16 cellular contexts compared by ENCODE assay signal in genomic region chr16:57976331-57976796, GRCh38. TPM values are rescaled to one million over a fixed set of nuclear protein-coding genes. Genes with fewer than 3 reads are reported as not detected.
DNase-seq lines count a peak whose midpoint lies in the region; ATAC-seq, FAIRE-seq and TF ChIP-seq lines count a peak whose summit lies in the region.
"Had no signal": no experiment of that assay in that cellular context is flagged by ENCODE, and none has a peak within 500 bp of the region (broad histone marks: within the 10 kb centered on the region; RNA-seq: fewer than 3 reads in every experiment).

No MANE protein-coding gene starts in this region.

- no TSS peak for BruUV-seq in HepG2 (replicated peaks; lab: Mats Ljungman, UMichigan)

- CTCF ChIA-PET in HepG2 (lab: Yijun Ruan, JAX; ENCODE audit: low intra/inter-chr PET ratio, low total read pairs) = no interaction called here

- FAIRE-seq in HepG2 (lab: Jason Lieb, UNC) = no peak
- FAIRE-seq: colon had no signal

- intact Hi-C loops in Right ventricle myocardium superior (cut with DNase I) (no loop called here), cardiac septum (cut with DNase I) (no loop called here), HepG2 (cut with micrococcal nuclease; ENCODE audit: unreplicated experiment) (no loop called here), upper lobe of right lung (cut with DNase I) (no loop called here), lower leg skin (cut with DNase I; ENCODE audit: low total_unique reads) (no loop called here)

- H3K36me3 ChIP-seq in endocrine pancreas (ENCODE audit: control insufficient read depth, insufficient read depth, low read length) (no peaks in the 10 kb centered on the region), HepG2 (replicated peaks in 1 of 2; ENCODE audit: control insufficient read depth in 1 of 2, insufficient read depth in 2 of 2, low read length in 2 of 2) (no peaks in the 10 kb centered on the region), upper lobe of right lung (no peaks in the 10 kb centered on the region)
- H3K36me3 ChIP-seq: sigmoid colon, SJCRH30, transverse colon had no signal

- H3K27ac ChIP-seq in HepG2 (ENCODE audit: extremely low read length, insufficient read depth, low read length) (no peak overlapping the region), upper lobe of right lung (no peak overlapping the region)
- H3K27ac ChIP-seq: SJCRH30, transverse colon had no signal

- H3K9me3 ChIP-seq in endocrine pancreas (ENCODE audit: control insufficient read depth, low read length) = no peaks in the 10 kb centered on the region
- H3K9me3 ChIP-seq in HepG2 (ENCODE audit: low read length) = no peaks in the 10 kb centered on the region
- H3K9me3 ChIP-seq in upper lobe of right lung = no peaks in the 10 kb centered on the region
- H3K9me3 ChIP-seq: sigmoid colon, SJCRH30, transverse colon had no signal

- no peak overlapping the region for H3K4me2 ChIP-seq in HepG2 (ENCODE audit: low read depth, low read length)

- no peaks in the 10 kb centered on the region for H4K20me1 ChIP-seq in HepG2 (ENCODE audit: insufficient read depth, low read length)

- POLR2A ChIA-PET in HepG2 (lab: Yijun Ruan, JAX) = no interaction called here

- TF ChIP-seq POLR2A in HepG2 (IDR thresholded peaks at IDR 0.05; ENCODE audit: insufficient read depth in 1 of 2, low read depth in 2 of 2, low read length in 2 of 2) (no peak), lower leg skin (IDR thresholded peaks at IDR 0.05) (no peak)

- no peak overlapping the region for H2AFZ ChIP-seq in HepG2 (ENCODE audit: low read length)

- H3K4me3 ChIP-seq in endocrine pancreas (ENCODE audit: control insufficient read depth, insufficient read depth, low read length) (no peak overlapping the region), HepG2 (replicated peaks in 1 of 3; ENCODE audit: insufficient read depth in 1 of 3, low read depth in 2 of 3, low read length in 3 of 3) (no peak overlapping the region), upper lobe of right lung (no peak overlapping the region), lower leg skin (ENCODE audit: low read depth, poor library complexity, severe bottlenecking) (no peak overlapping the region)
- H3K4me3 ChIP-seq: sigmoid colon, SJCRH30, transverse colon had no signal

- peak; percentile 91 for ATAC-seq in Right ventricle myocardium superior (ENCODE audit: poor library complexity)
- ATAC-seq in HepG2 = peak; percentile 11; the same call in 2 of the 3 replicates
- peak; percentile 75 for ATAC-seq in upper lobe of right lung
- ATAC-seq in GM19395 (IDR thresholded peaks at IDR 0.05; ENCODE audit: unreplicated experiment) = no peak
- ATAC-seq: activated T-helper 17 cell treated with anti-CD3 and anti-CD28 coated beads, Interleukin-2, amount 50 U/mL, for 72 hours had no signal

- in situ Hi-C loops in HepG2 (cut with HindIII; ENCODE audit: extremely low pct_ligation_motif_present, low pct_unique_long_range_greater_than_20kb) = no loop called here

- TF ChIP-seq CTCF in HepG2 (CRISPR knock-in tag; IDR thresholded peaks at IDR 0.05) (no peak), upper lobe of right lung (IDR thresholded peaks at IDR 0.05) (no peak), lower leg skin (IDR thresholded peaks at IDR 0.05) (no peak)

- WGBS in HepG2 (ENCODE audit: low lambda C conversion rate) = 14% methylated on average over 2 of the region's 2 CpGs
- 16% methylated on average over 2 of the region's 2 CpGs for WGBS in lower leg skin, 2 donors

- no peaks in the 10 kb centered on the region for H3K27me3 ChIP-seq in endocrine pancreas (ENCODE audit: control insufficient read depth, insufficient read depth, low read length)
- peaks cover 6 to 20% of the 10 kb centered on the region in 2 experiments; a peak in 4 of 5 replicates for H3K27me3 ChIP-seq in HepG2 (ENCODE audit: control insufficient read depth in 1 of 2, insufficient read depth in 2 of 2, low read length in 2 of 2)
- H3K27me3 ChIP-seq in upper lobe of right lung = no peaks in the 10 kb centered on the region
- H3K27me3 ChIP-seq: sigmoid colon, transverse colon had no signal

- TF ChIP-seq RAD21 in HepG2 (CRISPR knock-in tag; IDR thresholded peaks at IDR 0.05) = no peak

- H3K79me2 ChIP-seq in HepG2 (ENCODE audit: insufficient read depth, low read length) = no peaks in the 10 kb centered on the region

- no peaks in the 10 kb centered on the region for H3K4me1 ChIP-seq in endocrine pancreas (ENCODE audit: control insufficient read depth, insufficient read depth, low read length)
- no peaks in the 10 kb centered on the region for H3K4me1 ChIP-seq in HepG2 (ENCODE audit: insufficient read depth, low read length)
- no peaks in the 10 kb centered on the region for H3K4me1 ChIP-seq in upper lobe of right lung
- H3K4me1 ChIP-seq: SJCRH30, transverse colon had no signal

- H3K9ac ChIP-seq in endocrine pancreas (ENCODE audit: control insufficient read depth, insufficient read depth, low read length) = peak overlapping the region; percentile 4
- no peak overlapping the region for H3K9ac ChIP-seq in HepG2 (ENCODE audit: insufficient read depth, low read depth, low read length)

- no peak for DNase-seq in Right ventricle myocardium superior
- no peak for DNase-seq in cardiac septum (ENCODE audit: low spot score)
- no peak for DNase-seq in HepG2 (ENCODE audit: low spot score)
- no peak for DNase-seq in upper lobe of right lung
- DNase-seq in NCI-H146 (lab: John Stamatoyannopoulos, UW) = no peak
- no peak for DNase-seq in lower leg skin (ENCODE audit: low spot score in 2 of 2)
- DNase-seq: activated CD4-positive, alpha-beta T cell treated with anti-CD3 and anti-CD28 coated beads for 4 hours; MV-4-11; sigmoid colon; SJCRH30; transverse colon had no signal

- no peak for TF ChIP-seq EP300 in HepG2 (IDR thresholded peaks at IDR 0.05; ENCODE audit: low read depth in 2 of 2, low read length in 2 of 2)
- no peak for TF ChIP-seq EP300 in HepG2 (CRISPR knock-in tag; IDR thresholded peaks at IDR 0.05; ENCODE audit: borderline replicate concordance)

RNA-seq across cellular contexts. Expression of gene CNGB1, which starts 5.4 kb away (rescaled TPM):
- total RNA-seq in Right ventricle myocardium superior = not detected
- not detected for total RNA-seq in cardiac septum
- 0.02 and 0.03 TPM in 2 replicates for total RNA-seq in HepG2 (2016; rRNA removed; fragmentation: Illumina TruSeq; extraction: Trizol)
- not detected in 2 replicates for total RNA-seq in HepG2 (2016; cell fraction: cytosol; rRNA removed; fragmentation: Illumina TruSeq; extraction: Trizol; ENCODE audit: low read depth)
- 0.03 and 0.09 TPM in 2 replicates for total RNA-seq in HepG2 (2016; cell fraction: insoluble cytoplasmic fraction; rRNA removed; fragmentation: Illumina TruSeq; extraction: Trizol)
- total RNA-seq in HepG2 (2016; cell fraction: membrane; rRNA removed; fragmentation: Illumina TruSeq; extraction: Trizol) = 0.53 TPM in 1 of 2 replicates, not detected in the other
- not detected in 2 replicates for total RNA-seq in HepG2 (2016; cell fraction: nucleus; rRNA removed; fragmentation: Illumina TruSeq; extraction: Trizol)
- 0.15 and 0.29 TPM in 2 replicates for polyA plus RNA-seq in HepG2 (2011; rRNA removed)
- polyA plus RNA-seq in HepG2 (2011; cell fraction: cytosol; rRNA removed) = 0.15 and 0.33 TPM in 2 replicates
- polyA plus RNA-seq in HepG2 (2011; cell fraction: nucleus; rRNA removed) = 0.08 and 0.38 TPM in 2 replicates
- 0.08 and 0.84 TPM in 2 replicates for polyA plus RNA-seq in HepG2 (2012)
- 0.09 and 0.19 TPM in 2 replicates for polyA plus RNA-seq in HepG2 (2016; cell fraction: cytosol; fragmentation: Illumina TruSeq; extraction: Trizol; ENCODE audit: low read depth)
- 0.05 TPM in 1 of 2 replicates, not detected in the other for polyA plus RNA-seq in HepG2 (2016; cell fraction: insoluble cytoplasmic fraction; fragmentation: Illumina TruSeq; extraction: Trizol; ENCODE audit: low read depth)
- polyA plus RNA-seq in HepG2 (2016; cell fraction: membrane; fragmentation: Illumina TruSeq; extraction: Trizol; ENCODE audit: low read depth) = not detected in 2 replicates
- not detected in 2 replicates for polyA plus RNA-seq in HepG2 (2016; cell fraction: nucleus; fragmentation: Illumina TruSeq; extraction: Trizol; ENCODE audit: insufficient read depth, low read depth)
- polyA minus RNA-seq in HepG2 (2011; rRNA and poly(A)+ RNA removed; ENCODE audit: low replicate concordance) = 4.0 and 16.2 TPM in 2 replicates
- 0.10 TPM in 1 of 2 replicates, not detected in the other for polyA minus RNA-seq in HepG2 (2011; cell fraction: cytosol; rRNA and poly(A)+ RNA removed)
- 0.64 and 1.5 TPM in 2 replicates for polyA minus RNA-seq in HepG2 (2011; cell fraction: nucleus; rRNA and poly(A)+ RNA removed)
- total RNA-seq in upper lobe of right lung = not detected
- not detected for total RNA-seq in lower leg skin
- total RNA-seq: activated T-helper 17 cell treated with anti-CD3 and anti-CD28 coated beads, Interleukin-2, amount 50 U/mL, for 72 hours; NCI-H460; SJCRH30 had no signal

RNA-seq across cellular contexts. Expression of gene ZNF319, which starts 24.1 kb away (rescaled TPM):
- total RNA-seq in Right ventricle myocardium superior (8.1 TPM), cardiac septum (7.2 TPM), HepG2 (2016; rRNA removed; fragmentation: Illumina TruSeq; extraction: Trizol) (3.5 and 3.6 TPM in 2 replicates), upper lobe of right lung (10.6 TPM), lower leg skin (10 to 100 TPM in 1 of 4 donors, 1 to 10 TPM in 3; 8.1 to 12.1 (median 8.6) TPM)
- total RNA-seq in HepG2 (2016; cell fraction: cytosol; rRNA removed; fragmentation: Illumina TruSeq; extraction: Trizol; ENCODE audit: low read depth) = 0.51 and 0.88 TPM in 2 replicates
- 3.1 and 3.2 TPM in 2 replicates for total RNA-seq in HepG2 (2016; cell fraction: insoluble cytoplasmic fraction; rRNA removed; fragmentation: Illumina TruSeq; extraction: Trizol)
- 2.3 and 2.7 TPM in 2 replicates for total RNA-seq in HepG2 (2016; cell fraction: membrane; rRNA removed; fragmentation: Illumina TruSeq; extraction: Trizol)
- total RNA-seq in HepG2 (2016; cell fraction: nucleus; rRNA removed; fragmentation: Illumina TruSeq; extraction: Trizol) = 3.0 and 3.7 TPM in 2 replicates
- polyA plus RNA-seq in HepG2 (2011; rRNA removed) = 2.4 and 5.2 TPM in 2 replicates
- 2.9 and 3.1 TPM in 2 replicates for polyA plus RNA-seq in HepG2 (2011; cell fraction: cytosol; rRNA removed)
- 7.2 and 8.1 TPM in 2 replicates for polyA plus RNA-seq in HepG2 (2011; cell fraction: nucleus; rRNA removed)
- polyA plus RNA-seq in HepG2 (2012) = 2.2 and 4.4 TPM in 2 replicates
- 0.15 and 0.25 TPM in 2 replicates for polyA plus RNA-seq in HepG2 (2016; cell fraction: cytosol; fragmentation: Illumina TruSeq; extraction: Trizol; ENCODE audit: low read depth)
- polyA plus RNA-seq in HepG2 (2016; cell fraction: insoluble cytoplasmic fraction; fragmentation: Illumina TruSeq; extraction: Trizol; ENCODE audit: low read depth) = 4.6 TPM in 2 replicates
- polyA plus RNA-seq in HepG2 (2016; cell fraction: membrane; fragmentation: Illumina TruSeq; extraction: Trizol; ENCODE audit: low read depth) = 1.0 and 1.3 TPM in 2 replicates
- 5.6 TPM in 2 replicates for polyA plus RNA-seq in HepG2 (2016; cell fraction: nucleus; fragmentation: Illumina TruSeq; extraction: Trizol; ENCODE audit: insufficient read depth, low read depth)
- 8.6 and 11.6 TPM in 2 replicates for polyA minus RNA-seq in HepG2 (2011; rRNA and poly(A)+ RNA removed; ENCODE audit: low replicate concordance)
- 4.9 and 6.1 TPM in 2 replicates for polyA minus RNA-seq in HepG2 (2011; cell fraction: cytosol; rRNA and poly(A)+ RNA removed)
- polyA minus RNA-seq in HepG2 (2011; cell fraction: nucleus; rRNA and poly(A)+ RNA removed) = 4.6 and 5.0 TPM in 2 replicates

RNA-seq across cellular contexts. Expression of gene USB1, which starts 24.8 kb away (rescaled TPM):
- total RNA-seq in Right ventricle myocardium superior = 32.1 TPM
- total RNA-seq in cardiac septum = 36.0 TPM
- 16.7 and 33.5 TPM in 2 replicates for total RNA-seq in HepG2 (2016; rRNA removed; fragmentation: Illumina TruSeq; extraction: Trizol)
- 11.1 and 11.2 TPM in 2 replicates for total RNA-seq in HepG2 (2016; cell fraction: cytosol; rRNA removed; fragmentation: Illumina TruSeq; extraction: Trizol; ENCODE audit: low read depth)
- 17.4 and 32.4 TPM in 2 replicates for total RNA-seq in HepG2 (2016; cell fraction: insoluble cytoplasmic fraction; rRNA removed; fragmentation: Illumina TruSeq; extraction: Trizol)
- total RNA-seq in HepG2 (2016; cell fraction: membrane; rRNA removed; fragmentation: Illumina TruSeq; extraction: Trizol) = 47.5 and 49.4 TPM in 2 replicates
- 17.8 and 27.0 TPM in 2 replicates for total RNA-seq in HepG2 (2016; cell fraction: nucleus; rRNA removed; fragmentation: Illumina TruSeq; extraction: Trizol)
- polyA plus RNA-seq in HepG2 (2011; rRNA removed) = 65.4 and 75.9 TPM in 2 replicates
- 60.7 and 64.8 TPM in 2 replicates for polyA plus RNA-seq in HepG2 (2011; cell fraction: cytosol; rRNA removed)
- 51.6 and 63.8 TPM in 2 replicates for polyA plus RNA-seq in HepG2 (2011; cell fraction: nucleus; rRNA removed)
- polyA plus RNA-seq in HepG2 (2012) = 24.1 and 47.2 TPM in 2 replicates
- 54.6 and 63.3 TPM in 2 replicates for polyA plus RNA-seq in HepG2 (2016; cell fraction: cytosol; fragmentation: Illumina TruSeq; extraction: Trizol; ENCODE audit: low read depth)
- 76.8 and 103 TPM in 2 replicates for polyA plus RNA-seq in HepG2 (2016; cell fraction: insoluble cytoplasmic fraction; fragmentation: Illumina TruSeq; extraction: Trizol; ENCODE audit: low read depth)
- polyA plus RNA-seq in HepG2 (2016; cell fraction: membrane; fragmentation: Illumina TruSeq; extraction: Trizol; ENCODE audit: low read depth) = 136 and 142 TPM in 2 replicates
- polyA plus RNA-seq in HepG2 (2016; cell fraction: nucleus; fragmentation: Illumina TruSeq; extraction: Trizol; ENCODE audit: insufficient read depth, low read depth) = 62.4 and 62.9 TPM in 2 replicates
- 97.4 and 101 TPM in 2 replicates for polyA minus RNA-seq in HepG2 (2011; rRNA and poly(A)+ RNA removed; ENCODE audit: low replicate concordance)
- polyA minus RNA-seq in HepG2 (2011; cell fraction: cytosol; rRNA and poly(A)+ RNA removed) = 44.2 and 48.1 TPM in 2 replicates
- 30.8 and 37.7 TPM in 2 replicates for polyA minus RNA-seq in HepG2 (2011; cell fraction: nucleus; rRNA and poly(A)+ RNA removed)
- total RNA-seq in upper lobe of right lung = 37.4 TPM
- 10 to 100 TPM; 13.3 to 34.2 (median 23.3) TPM for total RNA-seq in lower leg skin

RNA-seq across cellular contexts. Expression of gene MMP15, which starts 49.2 kb away (rescaled TPM):
- total RNA-seq in Right ventricle myocardium superior (55.2 TPM), cardiac septum (53.5 TPM), HepG2 (2016; rRNA removed; fragmentation: Illumina TruSeq; extraction: Trizol) (17.2 and 35.2 TPM in 2 replicates), upper lobe of right lung (25.2 TPM), lower leg skin (1 to 10 TPM; 5.2 to 9.1 (median 7.7) TPM)
- 3.1 and 4.0 TPM in 2 replicates for total RNA-seq in HepG2 (2016; cell fraction: cytosol; rRNA removed; fragmentation: Illumina TruSeq; extraction: Trizol; ENCODE audit: low read depth)
- 15.2 and 35.5 TPM in 2 replicates for total RNA-seq in HepG2 (2016; cell fraction: insoluble cytoplasmic fraction; rRNA removed; fragmentation: Illumina TruSeq; extraction: Trizol)
- total RNA-seq in HepG2 (2016; cell fraction: membrane; rRNA removed; fragmentation: Illumina TruSeq; extraction: Trizol) = 11.7 and 12.8 TPM in 2 replicates
- total RNA-seq in HepG2 (2016; cell fraction: nucleus; rRNA removed; fragmentation: Illumina TruSeq; extraction: Trizol) = 29.8 and 35.0 TPM in 2 replicates
- 44.9 and 65.2 TPM in 2 replicates for polyA plus RNA-seq in HepG2 (2011; rRNA removed)
- polyA plus RNA-seq in HepG2 (2011; cell fraction: cytosol; rRNA removed) = 48.2 and 63.4 TPM in 2 replicates
- 48.7 and 49.3 TPM in 2 replicates for polyA plus RNA-seq in HepG2 (2011; cell fraction: nucleus; rRNA removed)
- polyA plus RNA-seq in HepG2 (2012) = 31.4 and 52.1 TPM in 2 replicates
- 3.1 and 3.6 TPM in 2 replicates for polyA plus RNA-seq in HepG2 (2016; cell fraction: cytosol; fragmentation: Illumina TruSeq; extraction: Trizol; ENCODE audit: low read depth)
- polyA plus RNA-seq in HepG2 (2016; cell fraction: insoluble cytoplasmic fraction; fragmentation: Illumina TruSeq; extraction: Trizol; ENCODE audit: low read depth) = 20.6 and 24.8 TPM in 2 replicates
- polyA plus RNA-seq in HepG2 (2016; cell fraction: membrane; fragmentation: Illumina TruSeq; extraction: Trizol; ENCODE audit: low read depth) = 9.3 and 9.6 TPM in 2 replicates
- polyA plus RNA-seq in HepG2 (2016; cell fraction: nucleus; fragmentation: Illumina TruSeq; extraction: Trizol; ENCODE audit: insufficient read depth, low read depth) = 59.2 and 61.3 TPM in 2 replicates
- 32.1 and 99.8 TPM in 2 replicates for polyA minus RNA-seq in HepG2 (2011; rRNA and poly(A)+ RNA removed; ENCODE audit: low replicate concordance)
- 50.9 and 56.7 TPM in 2 replicates for polyA minus RNA-seq in HepG2 (2011; cell fraction: cytosol; rRNA and poly(A)+ RNA removed)
- 14.2 and 19.3 TPM in 2 replicates for polyA minus RNA-seq in HepG2 (2011; cell fraction: nucleus; rRNA and poly(A)+ RNA removed)
